In genomic region chr17:47996201-47996600, GRCh38 we compare ENCODE assay signal across 20 cellular contexts. TPM values are rescaled to one million over a fixed set of nuclear protein-coding genes. Genes with fewer than 3 reads are reported as not detected.
DNase-seq lines count a peak whose midpoint lies in the region; ATAC-seq and TF ChIP-seq lines count a peak whose summit lies in the region.
"Had no signal": no experiment of that assay in that cellular context is flagged by ENCODE, and none has a peak within 500 bp of the region (broad histone marks: within the 10 kb centered on the region; RNA-seq: fewer than 3 reads in every experiment).

No MANE protein-coding gene starts in this region.

- H3K36me3 Mint-ChIP-seq in brain: no peaks in the 10 kb centered on the region
- no peaks in the 10 kb centered on the region for H3K36me3 Mint-ChIP-seq in nephron (ENCODE audit: low read depth)

- no peak overlapping the region for H3K14ac ChIP-seq in IMR-90 (replicated peaks; ENCODE audit: low read depth, low read length)

- no peak overlapping the region for H3K23ac ChIP-seq in IMR-90 (ENCODE audit: low read depth, low read length)

- no peak overlapping the region for H3K9ac ChIP-seq in IMR-90 (ENCODE audit: low read depth, low read length)
- H3K9ac ChIP-seq: GM23248 had no signal

- H3K9me3 Mint-ChIP-seq in brain (peaks cover 0 to 4% (median 0%) of the 10 kb centered on the region in 5 experiments), nephron (no peaks in the 10 kb centered on the region)

- H3K27ac Mint-ChIP-seq in brain: peak overlapping the region; percentile 41 to 98 (median 92)
- peak overlapping the region in 2 of 3 experiments; percentile 56 to 75 for H3K27ac Mint-ChIP-seq in nephron

- H3K4me3 Mint-ChIP-seq in brain (peak overlapping the region in 1 of 5 experiments; percentile 74), nephron (peak overlapping the region in 2 of 3 experiments; percentile 31 to 57)

- in situ Hi-C loops in IMR-90 (cut with MboI; ENCODE audit: low sequenced_read_pairs): no loop called here

- H3K4me3 ChIP-seq in BE2C (ENCODE audit: low read depth, low read length) (peak overlapping the region; percentile 28), IMR-90 (ENCODE audit: insufficient read depth, low read depth, low read length) (no peak overlapping the region)
- H3K4me3 ChIP-seq: GM23248 had no signal

- no peak overlapping the region for H2BK20ac ChIP-seq in IMR-90 (ENCODE audit: low read depth, low read length)

- H4K8ac ChIP-seq in IMR-90 (ENCODE audit: low read depth in 2 of 2, low read length in 2 of 2): no peak overlapping the region

- no peak overlapping the region for H3K18ac ChIP-seq in IMR-90 (ENCODE audit: low read depth, low read length)

- WGBS in IMR-90 (ENCODE audit: extremely low coverage in 2 of 2, insufficient read length in 1 of 2), 2 experiments: 47% methylated on average over 3 of the region's 9 CpGs; no CpG with 5 or more reads in 1 of the 2 experiments

- H3K27me3 Mint-ChIP-seq in brain: peaks cover 4% of the 10 kb centered on the region
- peaks cover 23% of the 10 kb centered on the region for H3K27me3 Mint-ChIP-seq in nephron (ENCODE audit: low read depth)

- DNase-seq in BE2C (peak; percentile 90), IMR-90 (no peak), T1000 (lab: John Stamatoyannopoulos, UW) (no peak), globus pallidus (ENCODE audit: low spot score) (no peak), sciatic nerve (ENCODE audit: low spot score) (no peak)
- DNase-seq in activated CD4-positive, alpha-beta T cell treated with anti-CD3 and anti-CD28 coated beads for 48 hours: no peak
- DNase-seq: DMS 273 treated with DMSO at 0.1 percent for 48 hours, GM23248, Kasumi-1, NCI-H1105, NCI-H1694 treated with DMSO at 0.1 percent for 48 hours, NCI-H2107, NCI-H526 treated with DMSO at 0.1 percent for 48 hours, OCI-M1, SHP77 treated with DMSO at 0.1 percent for 48 hours had no signal

- H2AFZ ChIP-seq in IMR-90 (replicated peaks; ENCODE audit: low read length, poor library complexity): peak overlapping the region; percentile 32
- H2AFZ ChIP-seq: GM23248 had no signal

- H4K5ac ChIP-seq in IMR-90 (ENCODE audit: low read depth, low read length): no peak overlapping the region

- intact Hi-C loops in IMR-90 (cut with micrococcal nuclease): no loop called here
- intact Hi-C loops in sciatic nerve (cut with DNase I): no loop called here

- H2BK5ac ChIP-seq in IMR-90 (ENCODE audit: low read depth, low read length, poor library complexity, severe bottlenecking): no peak overlapping the region

- H3K4me2 ChIP-seq in IMR-90 (ENCODE audit: low read depth, low read length): no peak overlapping the region

- no peaks in the 10 kb centered on the region for H3K9me1 ChIP-seq in IMR-90 (ENCODE audit: insufficient read depth, low read length)

- H3K9me3 ChIP-seq in BE2C (no peaks in the 10 kb centered on the region), IMR-90 (ENCODE audit: control insufficient read depth, insufficient read depth, low read length) (no peaks in the 10 kb centered on the region)

- no peak for TF ChIP-seq CTCF in BE2C (IDR thresholded peaks at IDR 0.05; ENCODE audit: low read depth, low read length)
- TF ChIP-seq CTCF in IMR-90 (conservative IDR thresholded peaks at IDR 0.05; ENCODE audit: low read depth, low read length): no peak
- no peak for TF ChIP-seq CTCF in brain (conservative IDR thresholded peaks at IDR 0.05)
- no peak for TF ChIP-seq CTCF in nephron (IDR thresholded peaks at IDR 0.05; ENCODE audit: unreplicated experiment in 3 of 3)

- H2BK15ac ChIP-seq in IMR-90 (ENCODE audit: low read depth, low read length): no peak overlapping the region

- H2AK5ac ChIP-seq in IMR-90 (ENCODE audit: low read depth, low read length): no peak overlapping the region

- no peaks in the 10 kb centered on the region for H3K36me3 ChIP-seq in BE2C
- no peaks in the 10 kb centered on the region for H3K36me3 ChIP-seq in IMR-90 (ENCODE audit: control insufficient read depth, insufficient read depth, low read length)

- no peak overlapping the region for H2BK120ac ChIP-seq in IMR-90 (ENCODE audit: low read depth, low read length)

- no peak for TF ChIP-seq POLR2A in IMR-90 (IDR thresholded peaks at IDR 0.05; ENCODE audit: low read depth, low read length)

- no peak overlapping the region for H4K91ac ChIP-seq in IMR-90 (ENCODE audit: insufficient read depth, low read depth, low read length)

- no peak overlapping the region for H3K4ac ChIP-seq in IMR-90 (ENCODE audit: low read depth, low read length)

- POLR2A ChIA-PET in IMR-90 (lab: Charles Lee; ENCODE audit: unreplicated experiment): no interaction called here

- peak overlapping the region; percentile 72 for H2AK9ac ChIP-seq in IMR-90 (replicated peaks; ENCODE audit: low read depth, low read length, poor library complexity)

- no peak for TF ChIP-seq RAD21 in IMR-90 (IDR thresholded peaks at IDR 0.05; ENCODE audit: low read length)

- dilution Hi-C loops in IMR-90 (cut with HindIII; ENCODE audit: low sequenced_read_pairs, unreplicated experiment): no loop called here

- H3K4me1 ChIP-seq in BE2C (peaks cover 84% of the 10 kb centered on the region), IMR-90 (ENCODE audit: control insufficient read depth, insufficient read depth, low read length) (no peaks in the 10 kb centered on the region; the same call in 1 of the 2 replicates)

- no peaks in the 10 kb centered on the region for H4K20me1 ChIP-seq in IMR-90 (ENCODE audit: insufficient read depth, low read length)

- peaks cover 85% of the 10 kb centered on the region for H3K4me1 Mint-ChIP-seq in brain
- peaks cover 66% of the 10 kb centered on the region for H3K4me1 Mint-ChIP-seq in nephron

- ATAC-seq in IMR-90 (ENCODE audit: low read depth): no peak
- no peak for ATAC-seq in sciatic nerve

- no peaks in the 10 kb centered on the region for H3K27me3 ChIP-seq in BE2C
- peaks cover 6% of the 10 kb centered on the region; the same call in 1 of the 2 replicates for H3K27me3 ChIP-seq in IMR-90 (ENCODE audit: control insufficient read depth, insufficient read depth, low read length)

- H3K79me1 ChIP-seq in IMR-90 (ENCODE audit: low read depth in 1 of 2, low read length in 2 of 2): no peaks in the 10 kb centered on the region

- CTCF ChIA-PET in IMR-90 (lab: Yijun Ruan, JAX): no interaction called here

- H3K56ac ChIP-seq in IMR-90 (ENCODE audit: extremely low read depth, insufficient read depth, low read length): no peak overlapping the region

- no peak overlapping the region for H3K27ac ChIP-seq in IMR-90 (ENCODE audit: insufficient read depth, low read length)
- H3K27ac ChIP-seq: C4-2B, GM23248 had no signal

- BruUV-seq in IMR-90 (replicated peaks; lab: Mats Ljungman, UMichigan): no TSS peak

TF ChIP-seq in IMR-90, 13 proteins besides CTCF, POLR2A, EP300 and RAD21 (continues in another document):
- TF ChIP-seq RFX5 (IDR thresholded peaks at IDR 0.05; ENCODE audit: low read depth, low read length) (no peak), FOS (IDR thresholded peaks at IDR 0.05; ENCODE audit: low read depth, low read length) (no peak), RCOR1 (IDR thresholded peaks at IDR 0.05; ENCODE audit: insufficient replicate concordance, low read length) (no peak), ELK1 (IDR thresholded peaks at IDR 0.05; ENCODE audit: borderline replicate concordance, low read depth, low read length) (no peak)

RNA-seq across cellular contexts. Expression of gene CDK5RAP3, which starts 25.3 kb away (rescaled TPM):
- polyA plus RNA-seq in BE2C (2012; ENCODE audit: insufficient read depth, insufficient read length, low read depth): 175 TPM
- total RNA-seq in IMR-90 (2012; rRNA removed) (56.7 and 75.3 TPM in 2 replicates), sciatic nerve (187 TPM)
- polyA plus RNA-seq in IMR-90 (2012; rRNA removed) (138 and 153 TPM in 2 replicates), brain (ENCODE audit: insufficient read depth, low read depth, low replicate concordance) (106 TPM)
- 46.3 and 96.7 TPM in 2 replicates for polyA plus RNA-seq in IMR-90 (2012; cell fraction: cytosol; rRNA removed)
- 1,289 and 1,731 TPM in 2 replicates for polyA plus RNA-seq in IMR-90 (2012; cell fraction: nucleus; rRNA removed; ENCODE audit: low replicate concordance)

RNA-seq across cellular contexts. Expression of gene PRR15L, which starts 38.5 kb away (rescaled TPM):
- polyA plus RNA-seq in BE2C (2012; ENCODE audit: insufficient read depth, insufficient read length, low read depth): not detected
- not detected in 2 replicates for total RNA-seq in IMR-90 (2012; rRNA removed)
- polyA plus RNA-seq in IMR-90 (2012; rRNA removed): not detected in 2 replicates
- polyA plus RNA-seq in IMR-90 (2012; cell fraction: cytosol; rRNA removed): not detected in 2 replicates
- polyA plus RNA-seq in IMR-90 (2012; cell fraction: nucleus; rRNA removed; ENCODE audit: low replicate concordance): not detected in 2 replicates
- polyA plus RNA-seq in brain (ENCODE audit: insufficient read depth, low read depth, low replicate concordance): 30.5 TPM
- not detected for total RNA-seq in sciatic nerve
- total RNA-seq: A673, GM23248, RPMI7951 had no signal
- polyA plus RNA-seq: GM23248 had no signal

RNA-seq across cellular contexts. Expression of gene COPZ2, which starts 41.4 kb away (rescaled TPM):
- polyA plus RNA-seq in BE2C (2012; ENCODE audit: insufficient read depth, insufficient read length, low read depth): 9.3 TPM
- 41.0 and 60.5 TPM in 2 replicates for total RNA-seq in IMR-90 (2012; rRNA removed)
- polyA plus RNA-seq in IMR-90 (2012; rRNA removed): 86.1 and 89.4 TPM in 2 replicates
- 49.6 and 126 TPM in 2 replicates for polyA plus RNA-seq in IMR-90 (2012; cell fraction: cytosol; rRNA removed)
- polyA plus RNA-seq in IMR-90 (2012; cell fraction: nucleus; rRNA removed; ENCODE audit: low replicate concordance): 26.4 and 100 TPM in 2 replicates
- polyA plus RNA-seq in brain (ENCODE audit: insufficient read depth, low read depth, low replicate concordance): 7.2 TPM
- total RNA-seq in sciatic nerve: 72.7 TPM
- total RNA-seq: A673 had no signal

RNA-seq across cellular contexts. Expression of gene NFE2L1, which starts 52.0 kb away (rescaled TPM):
- polyA plus RNA-seq in BE2C (2012; ENCODE audit: insufficient read depth, insufficient read length, low read depth): 506 TPM
- total RNA-seq in IMR-90 (2012; rRNA removed): 35.6 and 42.8 TPM in 2 replicates
- polyA plus RNA-seq in IMR-90 (2012; rRNA removed): 122 and 125 TPM in 2 replicates
- 97.7 and 130 TPM in 2 replicates for polyA plus RNA-seq in IMR-90 (2012; cell fraction: cytosol; rRNA removed)
- 91.5 and 108 TPM in 2 replicates for polyA plus RNA-seq in IMR-90 (2012; cell fraction: nucleus; rRNA removed; ENCODE audit: low replicate concordance)
- 137 TPM for polyA plus RNA-seq in brain (ENCODE audit: insufficient read depth, low read depth, low replicate concordance)
- total RNA-seq in sciatic nerve: 287 TPM

RNA-seq across cellular contexts. Expression of gene PNPO, which starts 54.8 kb away (rescaled TPM):
- polyA plus RNA-seq in BE2C (2012; ENCODE audit: insufficient read depth, insufficient read length, low read depth): 8.7 TPM
- total RNA-seq in IMR-90 (2012; rRNA removed): 32.5 and 34.1 TPM in 2 replicates
- polyA plus RNA-seq in IMR-90 (2012; rRNA removed): 13.6 and 13.9 TPM in 2 replicates
- 11.0 and 37.1 TPM in 2 replicates for polyA plus RNA-seq in IMR-90 (2012; cell fraction: cytosol; rRNA removed)
- polyA plus RNA-seq in IMR-90 (2012; cell fraction: nucleus; rRNA removed; ENCODE audit: low replicate concordance): 5.8 and 9.0 TPM in 2 replicates
- polyA plus RNA-seq in brain (ENCODE audit: insufficient read depth, low read depth, low replicate concordance): 24.4 TPM
- total RNA-seq in sciatic nerve: 20.0 TPM
